In genomic region chr9:93686127-93686879, GRCh38 we compare ENCODE assay signal across 26 cellular contexts.
DNase-seq lines count a peak whose midpoint lies in the region; ATAC-seq and TF ChIP-seq lines count a peak whose summit lies in the region.
"Had no signal": no experiment of that assay in that cellular context is flagged by ENCODE, and none has a peak within 500 bp of the region (broad histone marks: within the 10 kb centered on the region; RNA-seq: fewer than 3 reads in every experiment).

No MANE protein-coding gene starts in this region.

- no peak overlapping the region for H3K27ac ChIP-seq in GM23338 (ENCODE audit: low read depth)
- H3K27ac ChIP-seq: brain microvascular endothelial cell, SJSA1, tibial artery had no signal

- no peaks in the 10 kb centered on the region for H3K27me3 ChIP-seq in GM23338 (ENCODE audit: insufficient read depth)
- H3K27me3 ChIP-seq: BE2C, brain microvascular endothelial cell, SJSA1, stomach, tibial artery had no signal

- no peaks in the 10 kb centered on the region for H3K9me2 ChIP-seq in GM23338 (ENCODE audit: insufficient read depth)

- no peaks in the 10 kb centered on the region for H3K4me1 Mint-ChIP-seq in activated CD8-positive, alpha-beta T cell treated with anti-CD3 and anti-CD28 coated beads, Interleukin-2, amount 10 ng/mL, durations not matched to agents 7 days and 5 days (ENCODE audit: low read depth)
- H3K4me1 Mint-ChIP-seq in activated CD8-positive, alpha-beta T cell treated with anti-CD3 and anti-CD28 coated beads for 36 hours (ENCODE audit: low read depth) = no peaks in the 10 kb centered on the region
- peaks cover 3% of the 10 kb centered on the region for H3K4me1 Mint-ChIP-seq in GM23338

- no peaks in the 10 kb centered on the region for H4K20me1 ChIP-seq in GM23338 (replicated peaks; ENCODE audit: insufficient read depth)

- H3K27ac Mint-ChIP-seq in activated CD8-positive, alpha-beta T cell treated with anti-CD3 and anti-CD28 coated beads, Interleukin-2, amount 10 ng/mL, durations not matched to agents 7 days and 5 days = no peak overlapping the region
- H3K27ac Mint-ChIP-seq in activated CD8-positive, alpha-beta T cell treated with anti-CD3 and anti-CD28 coated beads for 36 hours = no peak overlapping the region
- H3K27ac Mint-ChIP-seq in GM23338 = no peak overlapping the region
- H3K27ac Mint-ChIP-seq: activated naive CD4-positive, alpha-beta T cell treated with anti-CD3 and anti-CD28 coated beads for 36 hours; T-cell had no signal

- H3K4me1 ChIP-seq in GM23338 (ENCODE audit: insufficient read depth) = no peaks in the 10 kb centered on the region
- H3K4me1 ChIP-seq: BE2C, HAP-1, SJSA1, tibial artery had no signal

- POLR2A ChIA-PET in activated CD8-positive, alpha-beta T cell treated with anti-CD3 and anti-CD28 coated beads, Interleukin-2, amount 10 ng/mL, durations not matched to agents 7 days and 5 days (lab: Charles Lee) = no interaction called here
- POLR2A ChIA-PET in activated CD8-positive, alpha-beta T cell treated with anti-CD3 and anti-CD28 coated beads for 36 hours (lab: Charles Lee) = no interaction called here

- CTCF ChIA-PET in activated CD8-positive, alpha-beta T cell treated with anti-CD3 and anti-CD28 coated beads, Interleukin-2, amount 10 ng/mL, durations not matched to agents 7 days and 5 days (lab: Charles Lee) = no interaction called here
- CTCF ChIA-PET in activated CD8-positive, alpha-beta T cell treated with anti-CD3 and anti-CD28 coated beads for 36 hours (lab: Charles Lee) = no interaction called here

- H3K27me3 Mint-ChIP-seq in activated CD8-positive, alpha-beta T cell treated with anti-CD3 and anti-CD28 coated beads, Interleukin-2, amount 10 ng/mL, durations not matched to agents 7 days and 5 days (ENCODE audit: low read depth) = peaks cover 4% of the 10 kb centered on the region
- peaks cover 1% of the 10 kb centered on the region for H3K27me3 Mint-ChIP-seq in activated CD8-positive, alpha-beta T cell treated with anti-CD3 and anti-CD28 coated beads for 36 hours
- H3K27me3 Mint-ChIP-seq in GM23338 (ENCODE audit: insufficient read depth, low read depth, poor library complexity) = peaks cover 3% of the 10 kb centered on the region

- intact Hi-C loops in activated CD8-positive, alpha-beta T cell treated with anti-CD3 and anti-CD28 coated beads for 36 hours (cut with micrococcal nuclease) = no loop called here

- H3K4me2 ChIP-seq in GM23338 = no peak overlapping the region

- H3F3A ChIP-seq in GM23338 (replicated peaks; ENCODE audit: low read depth) = no peaks in the 10 kb centered on the region

- no peak for ATAC-seq in activated CD8-positive, alpha-beta T cell treated with anti-CD3 and anti-CD28 coated beads, Interleukin-2, amount 10 ng/mL, durations not matched to agents 7 days and 5 days
- no peak for ATAC-seq in activated CD8-positive, alpha-beta T cell treated with anti-CD3 and anti-CD28 coated beads for 36 hours
- no peak for ATAC-seq in GM23338
- ATAC-seq: activated T-cell treated with anti-CD3 and anti-CD28 coated beads, Interleukin-2, amount 50 U/mL, for 4 hours; K562; T-cell had no signal

- H3K9me3 Mint-ChIP-seq in activated CD8-positive, alpha-beta T cell treated with anti-CD3 and anti-CD28 coated beads, Interleukin-2, amount 10 ng/mL, durations not matched to agents 7 days and 5 days (ENCODE audit: insufficient read depth) = peaks cover 14% of the 10 kb centered on the region
- H3K9me3 Mint-ChIP-seq in activated CD8-positive, alpha-beta T cell treated with anti-CD3 and anti-CD28 coated beads for 36 hours = peaks cover 11% of the 10 kb centered on the region
- peaks cover 33% of the 10 kb centered on the region for H3K9me3 Mint-ChIP-seq in GM23338

- no peaks in the 10 kb centered on the region for H3K79me2 ChIP-seq in GM23338 (replicated peaks; ENCODE audit: insufficient read depth)

- no peak overlapping the region for H3K4me3 Mint-ChIP-seq in activated CD8-positive, alpha-beta T cell treated with anti-CD3 and anti-CD28 coated beads, Interleukin-2, amount 10 ng/mL, durations not matched to agents 7 days and 5 days
- no peak overlapping the region for H3K4me3 Mint-ChIP-seq in activated CD8-positive, alpha-beta T cell treated with anti-CD3 and anti-CD28 coated beads for 36 hours
- H3K4me3 Mint-ChIP-seq in GM23338 = no peak overlapping the region
- H3K4me3 Mint-ChIP-seq: activated naive CD4-positive, alpha-beta T cell treated with anti-CD3 and anti-CD28 coated beads for 36 hours; activated T-cell treated with anti-CD3 and anti-CD28 coated beads, Interleukin-2, amount 50 U/mL, for 4 hours; T-cell had no signal

- H2AFZ ChIP-seq in GM23338 = peak overlapping the region; percentile 69

- H3K4me3 ChIP-seq in GM23338 = no peak overlapping the region
- H3K4me3 ChIP-seq: HAP-1, K562, SJSA1, stomach, tibial artery had no signal

- H3K36me3 Mint-ChIP-seq in activated CD8-positive, alpha-beta T cell treated with anti-CD3 and anti-CD28 coated beads, Interleukin-2, amount 10 ng/mL, durations not matched to agents 7 days and 5 days (ENCODE audit: low read depth) = no peaks in the 10 kb centered on the region
- H3K36me3 Mint-ChIP-seq in activated CD8-positive, alpha-beta T cell treated with anti-CD3 and anti-CD28 coated beads for 36 hours (ENCODE audit: low read depth) = no peaks in the 10 kb centered on the region
- peaks cover 3% of the 10 kb centered on the region; the same call in 2 of the 3 replicates for H3K36me3 Mint-ChIP-seq in GM23338 (ENCODE audit: low read depth)
- H3K36me3 Mint-ChIP-seq: T-cell had no signal

- peaks cover 18% of the 10 kb centered on the region for H3K36me3 ChIP-seq in GM23338 (ENCODE audit: insufficient read depth)
- H3K36me3 ChIP-seq: BE2C, brain microvascular endothelial cell, HAP-1, SJSA1, stomach, tibial artery had no signal

- TF ChIP-seq CTCF in activated CD8-positive, alpha-beta T cell treated with anti-CD3 and anti-CD28 coated beads for 36 hours (IDR thresholded peaks at IDR 0.05) = no peak
- no peak for TF ChIP-seq CTCF in GM23338 (conservative IDR thresholded peaks at IDR 0.05; ENCODE audit: low read depth in 2 of 2)

- peak; percentile 14 for DNase-seq in activated CD8-positive, alpha-beta T cell treated with anti-CD3 and anti-CD28 coated beads, Interleukin-2, amount 10 ng/mL, durations not matched to agents 7 days and 5 days
- no peak for DNase-seq in activated CD8-positive, alpha-beta T cell treated with anti-CD3 and anti-CD28 coated beads for 36 hours
- DNase-seq in GM23338 (ENCODE audit: low spot score) (no peak), islet precursor cell (peak; percentile 32), SIG-M5 (lab: John Stamatoyannopoulos, UW) (no peak), CD1c-positive myeloid dendritic cell (ENCODE audit: extremely low spot score) (no peak), GM19238 (ENCODE audit: insufficient read length, low spot score) (no peak)
- DNase-seq in stimulated activated CD8-positive, alpha-beta memory T cell treated with anti-CD3 and anti-CD28 coated beads, Interleukin-4, amount 100 ng/mL, for 48 hours = peak; percentile 9
- DNase-seq: activated naive CD4-positive, alpha-beta T cell treated with anti-CD3 and anti-CD28 coated beads for 36 hours; activated T-cell treated with anti-CD3 and anti-CD28 coated beads, Interleukin-2, amount 50 U/mL, for 4 hours; BE2C; brain microvascular endothelial cell; DMS153; effector memory CD4-positive, alpha-beta T cell; erythroblast; NCI-H1092 treated with DMSO at 0.1 percent for 48 hours; NCI-H187 treated with DMSO at 0.1 percent for 48 hours; NCI-H2171 treated with DMSO at 0.1 percent for 48 hours; NCI-H524; nucleus accumbens; stomach had no signal

TF ChIP-seq in GM23338, 12 proteins besides CTCF, POLR2A, EP300 and RAD21 (continues in another document):
- TF ChIP-seq EZH2 (IDR thresholded peaks at IDR 0.05; ENCODE audit: low read depth, unreplicated experiment) (no peak), ZNF114 (CRISPR knock-in tag; IDR thresholded peaks at IDR 0.05) (no peak), POLR2AphosphoS5 (IDR thresholded peaks at IDR 0.05; ENCODE audit: low read depth) (no peak), CREB1 (CRISPR knock-in tag; IDR thresholded peaks at IDR 0.05; ENCODE audit: low read depth) (no peak), ZNF331 (CRISPR knock-in tag; IDR thresholded peaks at IDR 0.05; ENCODE audit: low read depth) (no peak), STAT1 (IDR thresholded peaks at IDR 0.05; ENCODE audit: unreplicated experiment) (no peak), NANOG (IDR thresholded peaks at IDR 0.05; ENCODE audit: borderline replicate concordance) (no peak), JUNB (IDR thresholded peaks at IDR 0.05; ENCODE audit: unreplicated experiment) (no peak)
- TF ChIP-seq, protein P1, sequence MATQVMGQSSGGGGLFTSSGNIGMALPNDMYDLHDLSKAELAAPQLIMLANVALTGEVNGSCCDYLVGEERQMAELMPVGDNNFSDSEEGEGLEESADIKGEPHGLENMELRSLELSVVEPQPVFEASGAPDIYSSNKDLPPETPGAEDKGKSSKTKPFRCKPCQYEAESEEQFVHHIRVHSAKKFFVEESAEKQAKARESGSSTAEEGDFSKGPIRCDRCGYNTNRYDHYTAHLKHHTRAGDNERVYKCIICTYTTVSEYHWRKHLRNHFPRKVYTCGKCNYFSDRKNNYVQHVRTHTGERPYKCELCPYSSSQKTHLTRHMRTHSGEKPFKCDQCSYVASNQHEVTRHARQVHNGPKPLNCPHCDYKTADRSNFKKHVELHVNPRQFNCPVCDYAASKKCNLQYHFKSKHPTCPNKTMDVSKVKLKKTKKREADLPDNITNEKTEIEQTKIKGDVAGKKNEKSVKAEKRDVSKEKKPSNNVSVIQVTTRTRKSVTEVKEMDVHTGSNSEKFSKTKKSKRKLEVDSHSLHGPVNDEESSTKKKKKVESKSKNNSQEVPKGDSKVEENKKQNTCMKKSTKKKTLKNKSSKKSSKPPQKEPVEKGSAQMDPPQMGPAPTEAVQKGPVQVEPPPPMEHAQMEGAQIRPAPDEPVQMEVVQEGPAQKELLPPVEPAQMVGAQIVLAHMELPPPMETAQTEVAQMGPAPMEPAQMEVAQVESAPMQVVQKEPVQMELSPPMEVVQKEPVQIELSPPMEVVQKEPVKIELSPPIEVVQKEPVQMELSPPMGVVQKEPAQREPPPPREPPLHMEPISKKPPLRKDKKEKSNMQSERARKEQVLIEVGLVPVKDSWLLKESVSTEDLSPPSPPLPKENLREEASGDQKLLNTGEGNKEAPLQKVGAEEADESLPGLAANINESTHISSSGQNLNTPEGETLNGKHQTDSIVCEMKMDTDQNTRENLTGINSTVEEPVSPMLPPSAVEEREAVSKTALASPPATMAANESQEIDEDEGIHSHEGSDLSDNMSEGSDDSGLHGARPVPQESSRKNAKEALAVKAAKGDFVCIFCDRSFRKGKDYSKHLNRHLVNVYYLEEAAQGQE (IDR thresholded peaks at IDR 0.05; ENCODE audit: unreplicated experiment) = no peak

Comparison
In these comparisons a context has a peak if more than half of its experiments do, and no peak if none do; other contexts are left out.
1. DNase-seq: peak in activated CD8-positive, alpha-beta T cell treated with anti-CD3 and anti-CD28 coated beads, Interleukin-2, amount 10 ng/mL, durations not matched to agents 7 days and 5 days (single experiment), islet precursor cell (single experiment) and stimulated activated CD8-positive, alpha-beta memory T cell treated with anti-CD3 and anti-CD28 coated beads, Interleukin-4, amount 100 ng/mL, for 48 hours (single experiment); none in activated CD8-positive, alpha-beta T cell treated with anti-CD3 and anti-CD28 coated beads for 36 hours (single experiment), GM23338 (single experiment), SIG-M5 (single experiment), CD1c-positive myeloid dendritic cell (single experiment) and GM19238 (single experiment).